ENCODE assay signal across 16 cellular contexts in genomic region chr9:98253563-98253962, GRCh38. TPM values are rescaled to one million over a fixed set of nuclear protein-coding genes. Genes with fewer than 3 reads are reported as not detected.
DNase-seq lines count a peak whose midpoint lies in the region; ATAC-seq and TF ChIP-seq lines count a peak whose summit lies in the region.
"Had no signal": no experiment of that assay in that cellular context is flagged by ENCODE, and none has a peak within 500 bp of the region (broad histone marks: within the 10 kb centered on the region; RNA-seq: fewer than 3 reads in every experiment).

No MANE protein-coding gene starts in this region.

- DNase-seq in MG63 = no peak
- peak; percentile 41 for DNase-seq in endodermal cell
- DNase-seq in naive thymus-derived CD8-positive, alpha-beta T cell = no peak
- no peak for DNase-seq in activated CD4-positive, alpha-beta T cell treated with anti-CD3 and anti-CD28 coated beads for 48 hours
- DNase-seq in central memory CD4-positive, alpha-beta T cell = no peak
- no peak for DNase-seq in activated CD4-positive, alpha-beta memory T cell treated with anti-CD3 and anti-CD28 coated beads for 36 hours
- DNase-seq in substantia nigra (lab: John Stamatoyannopoulos, UW) = no peak
- DNase-seq: activated CD4-positive, alpha-beta memory T cell treated with anti-CD3 and anti-CD28 coated beads, Interleukin-2, amount 10 ng/mL, durations not matched to agents 7 days and 5 days; activated naive CD4-positive, alpha-beta T cell treated with anti-CD3 and anti-CD28 coated beads for 36 hours; AML-193; GDM1; NCI-H2171; retina had no signal

- no peak overlapping the region for H3K27ac Mint-ChIP-seq in endodermal cell
- peak overlapping the region in 4 of 10 donors; percentile 33 to 77 (median 44) for H3K27ac Mint-ChIP-seq in naive thymus-derived CD8-positive, alpha-beta T cell
- H3K27ac Mint-ChIP-seq in activated CD4-positive, alpha-beta memory T cell treated with anti-CD3 and anti-CD28 coated beads for 36 hours = no peak overlapping the region
- H3K27ac Mint-ChIP-seq: activated CD4-positive, alpha-beta memory T cell treated with anti-CD3 and anti-CD28 coated beads, Interleukin-2, amount 10 ng/mL, durations not matched to agents 7 days and 5 days; activated naive CD4-positive, alpha-beta T cell treated with anti-CD3 and anti-CD28 coated beads for 36 hours had no signal

- peaks cover 45% of the 10 kb centered on the region for H3K79me2 ChIP-seq in ACC112 (ENCODE audit: control insufficient read depth, insufficient read depth, low read length, unreplicated experiment)

- WGBS in endodermal cell (ENCODE audit: insufficient coverage in 1 of 2, insufficient read length in 1 of 2), 2 experiments = 90% methylated on average over 3 of the region's 3 CpGs

- H3K36me3 Mint-ChIP-seq in endodermal cell (ENCODE audit: low read depth) = peaks cover 17% of the 10 kb centered on the region
- H3K36me3 Mint-ChIP-seq in naive thymus-derived CD8-positive, alpha-beta T cell = peaks cover 0 to 13% (median 3%) of the 10 kb centered on the region in 3 donors
- H3K36me3 Mint-ChIP-seq in activated CD4-positive, alpha-beta memory T cell treated with anti-CD3 and anti-CD28 coated beads for 36 hours = peaks cover 2% of the 10 kb centered on the region

- peak overlapping the region; percentile 14 for H3K27ac ChIP-seq in ACC112 (ENCODE audit: low read depth, low read length)
- H3K27ac ChIP-seq in endodermal cell (ENCODE audit: low read depth, low read length) = no peak overlapping the region
- no peak overlapping the region for H3K27ac ChIP-seq in substantia nigra (ENCODE audit: low read depth, low read length, poor library complexity, severe bottlenecking)
- H3K27ac ChIP-seq: coronary artery, thoracic aorta had no signal

- ATAC-seq in naive thymus-derived CD8-positive, alpha-beta T cell = no peak

- CTCF ChIA-PET in activated CD4-positive, alpha-beta memory T cell treated with anti-CD3 and anti-CD28 coated beads for 36 hours (lab: Charles Lee) = interaction anchor here (1.3 kb wide), 1 partner anchor 48 kb away, joined by 3 read pairs; no protein-coding TSS in a partner anchor

- no peak overlapping the region for H3K9ac ChIP-seq in endodermal cell (ENCODE audit: extremely low read depth, low read length, poor library complexity, severe bottlenecking)

- H3K27me3 Mint-ChIP-seq in endodermal cell (ENCODE audit: insufficient read depth) = no peaks in the 10 kb centered on the region
- no peaks in the 10 kb centered on the region for H3K27me3 Mint-ChIP-seq in naive thymus-derived CD8-positive, alpha-beta T cell
- no peaks in the 10 kb centered on the region for H3K27me3 Mint-ChIP-seq in activated CD4-positive, alpha-beta memory T cell treated with anti-CD3 and anti-CD28 coated beads for 36 hours
- H3K27me3 Mint-ChIP-seq: activated CD4-positive, alpha-beta memory T cell treated with anti-CD3 and anti-CD28 coated beads, Interleukin-2, amount 10 ng/mL, durations not matched to agents 7 days and 5 days had no signal

- H3K4me3 ChIP-seq in ACC112 (ENCODE audit: low read depth, low read length) = peak overlapping the region; percentile 93
- peak overlapping the region; percentile 80; the same call in 1 of the 2 replicates for H3K4me3 ChIP-seq in MG63
- H3K4me3 ChIP-seq in endodermal cell (ENCODE audit: low read length) = peak overlapping the region; percentile 84

- POLR2A ChIA-PET in naive thymus-derived CD8-positive, alpha-beta T cell (lab: Charles Lee) = no interaction called here
- POLR2A ChIA-PET in activated CD4-positive, alpha-beta memory T cell treated with anti-CD3 and anti-CD28 coated beads for 36 hours (lab: Charles Lee) = no interaction called here

- no peaks in the 10 kb centered on the region for H3K27me3 ChIP-seq in ACC112 (ENCODE audit: insufficient read depth, low read length)
- no peaks in the 10 kb centered on the region for H3K27me3 ChIP-seq in MG63
- H3K27me3 ChIP-seq in endodermal cell (ENCODE audit: control insufficient read depth, insufficient read depth, low read length, poor library complexity, severe bottlenecking) = no peaks in the 10 kb centered on the region

- peaks cover 4% of the 10 kb centered on the region; the same call in 1 of the 2 replicates for H3K36me3 ChIP-seq in ACC112 (ENCODE audit: insufficient read depth, low read length)
- peaks cover 15% of the 10 kb centered on the region for H3K36me3 ChIP-seq in MG63
- peaks cover 25% of the 10 kb centered on the region for H3K36me3 ChIP-seq in endodermal cell (ENCODE audit: control insufficient read depth, insufficient read depth, low read length)
- H3K36me3 ChIP-seq: thoracic aorta had no signal

- H3K9me3 ChIP-seq in MG63 = no peaks in the 10 kb centered on the region
- no peaks in the 10 kb centered on the region for H3K9me3 ChIP-seq in endodermal cell (ENCODE audit: control insufficient read depth, low read length)
- H3K9me3 ChIP-seq: thoracic aorta had no signal

- H3K4me1 ChIP-seq in ACC112 (ENCODE audit: control insufficient read depth, insufficient read depth, low read length, unreplicated experiment) = peaks cover 55% of the 10 kb centered on the region
- H3K4me1 ChIP-seq in endodermal cell (ENCODE audit: control insufficient read depth, insufficient read depth, low read length) = peaks cover 4% of the 10 kb centered on the region

- TF ChIP-seq CTCF in endodermal cell (conservative IDR thresholded peaks at IDR 0.05) = no peak

- peaks cover 52% of the 10 kb centered on the region for H3K4me1 Mint-ChIP-seq in endodermal cell
- peaks cover 26 to 54% (median 48%) of the 10 kb centered on the region in 4 donors for H3K4me1 Mint-ChIP-seq in naive thymus-derived CD8-positive, alpha-beta T cell
- peaks cover 40% of the 10 kb centered on the region for H3K4me1 Mint-ChIP-seq in activated CD4-positive, alpha-beta memory T cell treated with anti-CD3 and anti-CD28 coated beads for 36 hours (ENCODE audit: low read depth)

- intact Hi-C loops in activated CD4-positive, alpha-beta memory T cell treated with anti-CD3 and anti-CD28 coated beads for 36 hours (cut with micrococcal nuclease) = loop anchor here (10.0 kb wide), 2 partner anchors 559 to 861 kb away; partner anchors contain the start of gene XPA

- no peaks in the 10 kb centered on the region for H3K9me3 Mint-ChIP-seq in endodermal cell
- no peaks in the 10 kb centered on the region for H3K9me3 Mint-ChIP-seq in naive thymus-derived CD8-positive, alpha-beta T cell
- H3K9me3 Mint-ChIP-seq in activated CD4-positive, alpha-beta memory T cell treated with anti-CD3 and anti-CD28 coated beads for 36 hours = no peaks in the 10 kb centered on the region
- H3K9me3 Mint-ChIP-seq: activated CD4-positive, alpha-beta memory T cell treated with anti-CD3 and anti-CD28 coated beads, Interleukin-2, amount 10 ng/mL, durations not matched to agents 7 days and 5 days; activated naive CD4-positive, alpha-beta T cell treated with anti-CD3 and anti-CD28 coated beads for 36 hours had no signal

- H3K4me3 Mint-ChIP-seq in endodermal cell = peak overlapping the region; percentile 86
- peak overlapping the region in 6 of 10 donors; percentile 8 to 97 (median 96) for H3K4me3 Mint-ChIP-seq in naive thymus-derived CD8-positive, alpha-beta T cell
- H3K4me3 Mint-ChIP-seq in activated CD4-positive, alpha-beta memory T cell treated with anti-CD3 and anti-CD28 coated beads for 36 hours = no peak overlapping the region

- no peak overlapping the region for H2AFZ ChIP-seq in ACC112 (ENCODE audit: low read length, unreplicated experiment)

RNA-seq across cellular contexts. Expression of gene TBC1D2, which starts 1.9 kb away (rescaled TPM):
- 3.6 and 5.2 TPM in 2 replicates for total RNA-seq in MG63 (2014; rRNA removed; shearing (Covaris generic); ENCODE audit: low replicate concordance)
- 10 to 100 TPM in 1 of 2 donors, 1 to 10 TPM in 1; 8.1 to 10.4 TPM for total RNA-seq in endodermal cell
- 2.2 TPM for polyA plus RNA-seq in endodermal cell (2013, experiment 1 of 2)
- polyA plus RNA-seq in endodermal cell (2013, experiment 2 of 2) = 2.4 TPM
- 1 to 10 TPM; 6.3 to 6.9 TPM for total RNA-seq in naive thymus-derived CD8-positive, alpha-beta T cell
- polyA plus RNA-seq in naive thymus-derived CD8-positive, alpha-beta T cell = 1 to 10 TPM; 2.0 to 5.9 (median 2.8) TPM
- 1 to 10 TPM; 5.2 to 5.3 TPM for total RNA-seq in activated CD4-positive, alpha-beta memory T cell treated with anti-CD3 and anti-CD28 coated beads for 36 hours
